19 cellular contexts compared by ENCODE assay signal in genomic region chr16:17414916-17415315, GRCh38. TPM values are rescaled to one million over a fixed set of nuclear protein-coding genes. Genes with fewer than 3 reads are reported as not detected.
A peak's percentile ranks its signal among the peaks of the same experiment; 100 is the strongest.
DNase-seq lines count a peak whose midpoint lies in the region; ATAC-seq, FAIRE-seq and TF ChIP-seq lines count a peak whose summit lies in the region.
"Had no signal": no experiment of that assay in that cellular context is flagged by ENCODE, and none has a peak within 500 bp of the region (broad histone marks: within the 10 kb centered on the region; RNA-seq: fewer than 3 reads in every experiment).

No MANE protein-coding gene starts in this region.

- H3K36me3 ChIP-seq in H1 (ENCODE audit: control insufficient read depth in 2 of 4, insufficient read depth in 4 of 4, low read length in 3 of 4): no peaks in the 10 kb centered on the region
- H3K36me3 ChIP-seq: right atrium auricular region, stomach had no signal

- peak overlapping the region; percentile 17; the same call in 1 of the 2 replicates for H2AK5ac ChIP-seq in H1 (ENCODE audit: low read depth, low read length)

- peak overlapping the region; percentile 91 for H3K27ac Mint-ChIP-seq in activated naive CD4-positive, alpha-beta T cell treated with anti-CD3 and anti-CD28 coated beads, Interleukin-2, amount 50 U/mL, for 72 hours
- no peak overlapping the region for H3K27ac Mint-ChIP-seq in activated naive CD4-positive, alpha-beta T cell treated with anti-CD3 and anti-CD28 coated beads for 36 hours
- peak overlapping the region; percentile 97 for H3K27ac Mint-ChIP-seq in T-helper 17 cell
- H3K27ac Mint-ChIP-seq: mesothelial cell of epicardium, type B pancreatic cell had no signal

- H3K14ac ChIP-seq in H1 (ENCODE audit: insufficient read length): no peak overlapping the region

- H2AFZ ChIP-seq in H1 (ENCODE audit: low read length): no peak overlapping the region

- no peak overlapping the region for H2BK15ac ChIP-seq in H1 (ENCODE audit: low read length)

- H3K27me3 Mint-ChIP-seq in activated naive CD4-positive, alpha-beta T cell treated with anti-CD3 and anti-CD28 coated beads for 36 hours (ENCODE audit: low read depth): no peaks in the 10 kb centered on the region
- no peaks in the 10 kb centered on the region for H3K27me3 Mint-ChIP-seq in T-helper 17 cell
- H3K27me3 Mint-ChIP-seq: type B pancreatic cell had no signal

- TF ChIP-seq RAD21 in H1 (IDR thresholded peaks at IDR 0.05 in 1 of 2, conservative IDR thresholded peaks at IDR 0.05 in 1 of 2; ENCODE audit: low read depth in 2 of 2, low read length in 2 of 2): no peak

- no peak overlapping the region for H2BK120ac ChIP-seq in H1 (replicated peaks; ENCODE audit: low read depth, low read length)

- peaks cover 4 to 20% (median 13%) of the 10 kb centered on the region in 4 experiments for H3K4me1 ChIP-seq in H1 (replicated peaks in 1 of 4; ENCODE audit: control insufficient read depth in 3 of 4, insufficient read depth in 4 of 4, low read length in 3 of 4)

- H2BK12ac ChIP-seq in H1 (ENCODE audit: low read depth, low read length): peak overlapping the region; percentile 35; the same call in 1 of the 2 replicates

- H3K79me2 ChIP-seq in H1 (ENCODE audit: control insufficient read depth in 1 of 2, insufficient read depth in 2 of 2, low read length in 2 of 2): peaks cover 0 to 29% of the 10 kb centered on the region in 2 experiments; a peak in 2 of 4 replicates

- no peaks in the 10 kb centered on the region for H3K23me2 ChIP-seq in H1 (ENCODE audit: low read depth, low read length)

- POLR2A ChIA-PET in H1 (lab: Charles Lee; ENCODE audit: partially characterized antibody): interaction anchor here (1.1 kb wide), 1 partner anchor 23 kb away, joined by 3 read pairs; no protein-coding TSS in a partner anchor

- no peak overlapping the region for H3K4ac ChIP-seq in H1 (replicated peaks; ENCODE audit: insufficient read length, low read depth, low read length)

- no peak for DNase-seq in activated naive CD4-positive, alpha-beta T cell treated with anti-CD3 and anti-CD28 coated beads, Interleukin-2, amount 50 U/mL, for 72 hours (ENCODE audit: low spot score in 2 of 2)
- no peak for DNase-seq in activated naive CD4-positive, alpha-beta T cell treated with anti-CD3 and anti-CD28 coated beads for 36 hours
- no peak for DNase-seq in T-helper 17 cell
- DNase-seq in H1 (ENCODE audit: low read depth in 1 of 2, low spot score in 2 of 2): no peak
- no peak for DNase-seq in RCC 7860 (ENCODE audit: low spot score)
- DNase-seq in NCI-H1092 treated with DMSO at 0.1 percent for 48 hours (lab: John Stamatoyannopoulos, UW): no peak
- DNase-seq in frontal cortex (ENCODE audit: low spot score in 2 of 2): no peak
- DNase-seq in posterior vena cava (ENCODE audit: low spot score): no peak
- DNase-seq: COR-L47, dorsolateral prefrontal cortex, erythroblast, NCI-H187 treated with DMSO at 0.1 percent for 48 hours, NCI-H226, stomach had no signal

- H3K27ac ChIP-seq in H1 (ENCODE audit: low read depth, low read length): no peak overlapping the region
- H3K27ac ChIP-seq: right atrium auricular region had no signal

- H3K4me3 Mint-ChIP-seq in activated naive CD4-positive, alpha-beta T cell treated with anti-CD3 and anti-CD28 coated beads for 36 hours: no peak overlapping the region
- H3K4me3 Mint-ChIP-seq in T-helper 17 cell: peak overlapping the region; percentile 93
- H3K4me3 Mint-ChIP-seq: mesothelial cell of epicardium, type B pancreatic cell had no signal

- H3K9me3 Mint-ChIP-seq in activated naive CD4-positive, alpha-beta T cell treated with anti-CD3 and anti-CD28 coated beads, Interleukin-2, amount 50 U/mL, for 72 hours: peaks cover 5 to 16% of the 10 kb centered on the region in 2 donors
- peaks cover 2% of the 10 kb centered on the region for H3K9me3 Mint-ChIP-seq in activated naive CD4-positive, alpha-beta T cell treated with anti-CD3 and anti-CD28 coated beads for 36 hours

- no peak overlapping the region for H2BK5ac ChIP-seq in H1 (ENCODE audit: low read depth, low read length)

- no peak overlapping the region for H4K91ac ChIP-seq in H1 (replicated peaks; ENCODE audit: insufficient read length, low read length)

- intact Hi-C loops in activated naive CD4-positive, alpha-beta T cell treated with anti-CD3 and anti-CD28 coated beads for 36 hours (cut with micrococcal nuclease): no loop called here
- intact Hi-C loops in posterior vena cava (cut with DNase I): no loop called here

- WGBS in H1 (ENCODE audit: extremely low coverage in 1 of 2, insufficient coverage in 1 of 2, insufficient read length in 1 of 2, insufficient replicate concordance in 2 of 2, low coverage in 1 of 2, low lambda C conversion rate in 2 of 2, missing lambda C conversion rate in 1 of 2), 2 experiments: 89% methylated on average over 8 of the region's 8 CpGs; no CpG with 5 or more reads in 1 of the 2 experiments

- no peak for TF ChIP-seq EP300 in H1 (IDR thresholded peaks at IDR 0.05; ENCODE audit: borderline replicate concordance in 1 of 2, low read depth in 2 of 2, low read length in 2 of 2)

- peaks cover 7 to 33% of the 10 kb centered on the region in 2 donors for H3K36me3 Mint-ChIP-seq in activated naive CD4-positive, alpha-beta T cell treated with anti-CD3 and anti-CD28 coated beads, Interleukin-2, amount 50 U/mL, for 72 hours
- peaks cover 2% of the 10 kb centered on the region for H3K36me3 Mint-ChIP-seq in activated naive CD4-positive, alpha-beta T cell treated with anti-CD3 and anti-CD28 coated beads for 36 hours (ENCODE audit: low read depth)
- peaks cover 4% of the 10 kb centered on the region for H3K36me3 Mint-ChIP-seq in T-helper 17 cell (ENCODE audit: low read depth)
- H3K36me3 Mint-ChIP-seq: mesothelial cell of epicardium had no signal

- no peak overlapping the region for H4K5ac ChIP-seq in H1 (ENCODE audit: insufficient read length, low read depth, low read length)

- no peak overlapping the region for H2BK20ac ChIP-seq in H1 (ENCODE audit: low read length)

- no peak for TF ChIP-seq CTCF in H1 (IDR thresholded peaks at IDR 0.05; ENCODE audit: control extremely low read depth in 1 of 3, insufficient read depth in 1 of 3, low read depth in 1 of 3, low read length in 3 of 3)

- no peak overlapping the region; a peak in 1 of 4 replicates for H3K4me2 ChIP-seq in H1 (ENCODE audit: insufficient read depth in 1 of 2, low read depth in 2 of 2, low read length in 2 of 2)

- H3K23ac ChIP-seq in H1 (ENCODE audit: insufficient read length): no peak overlapping the region

- TF ChIP-seq POLR2A in H1 (IDR thresholded peaks at IDR 0.05; ENCODE audit: control extremely low read depth in 1 of 2, low read depth in 2 of 2, low read length in 2 of 2): no peak

- H4K8ac ChIP-seq in H1 (ENCODE audit: extremely low read depth, insufficient read depth, low read length): no peak overlapping the region

- FAIRE-seq in H1 (lab: Jason Lieb, UNC) (no peak), RCC 7860 (lab: Jason Lieb, UNC) (no peak), frontal cortex (lab: Jason Lieb, UNC) (no peak)
- FAIRE-seq: bronchial epithelial cell had no signal

- no peak overlapping the region for H3K18ac ChIP-seq in H1 (ENCODE audit: extremely low read depth, low read length)

- CTCF ChIA-PET in activated naive CD4-positive, alpha-beta T cell treated with anti-CD3 and anti-CD28 coated beads for 36 hours (lab: Charles Lee): interaction anchor here (3.5 kb wide), 1 partner anchor 53 kb away, joined by 30 read pairs; no protein-coding TSS in a partner anchor
- CTCF ChIA-PET in H1 (lab: Charles Lee; ENCODE audit: partially characterized antibody): interaction anchor here (1.4 to 4.2 kb wide), 3 partner anchors 32 to 52 kb away, joined by 3 to 26 read pairs (median 4); no protein-coding TSS in a partner anchor

- no peak overlapping the region for H3K9ac ChIP-seq in H1 (replicated peaks in 1 of 4; ENCODE audit: extremely low read depth in 1 of 4, low read depth in 3 of 4, low read length in 3 of 4)

- H3K56ac ChIP-seq in H1 (replicated peaks; ENCODE audit: insufficient read length, low read depth, low read length): no peak overlapping the region

- H3K9me3 ChIP-seq in T-helper 17 cell (ENCODE audit: control insufficient read depth, low read length, poor library complexity, severe bottlenecking) (no peaks in the 10 kb centered on the region), H1 (ENCODE audit: insufficient read depth in 2 of 2, low read depth in 1 of 2, low read length in 1 of 2) (no peaks in the 10 kb centered on the region)
- H3K9me3 ChIP-seq: right atrium auricular region, stomach had no signal

- H3K79me1 ChIP-seq in H1 (ENCODE audit: low read depth, low read length): peaks cover 10% of the 10 kb centered on the region

- H3K4me3 ChIP-seq in H1 (ENCODE audit: extremely low read depth in 1 of 4, insufficient read depth in 2 of 4, low read depth in 3 of 4, low read length in 4 of 4): no peak overlapping the region
- H3K4me3 ChIP-seq: dorsolateral prefrontal cortex, right atrium auricular region, stomach had no signal

- peaks cover 0 to 1% of the 10 kb centered on the region in 2 experiments for H4K20me1 ChIP-seq in H1 (replicated peaks in 1 of 2; ENCODE audit: control insufficient read depth in 1 of 2, insufficient read depth in 2 of 2, low read length in 2 of 2)

- no peaks in the 10 kb centered on the region for H3K27me3 ChIP-seq in H1 (replicated peaks in 1 of 4; ENCODE audit: control insufficient read depth in 3 of 4, extremely low read depth in 1 of 4, insufficient read depth in 3 of 4, low read length in 3 of 4)
- H3K27me3 ChIP-seq: dorsolateral prefrontal cortex, right atrium auricular region, stomach had no signal

- no peak for ATAC-seq in activated naive CD4-positive, alpha-beta T cell treated with anti-CD3 and anti-CD28 coated beads, Interleukin-2, amount 50 U/mL, for 72 hours
- no peak for ATAC-seq in T-helper 17 cell
- ATAC-seq: HCT116 had no signal

- peaks cover 39% of the 10 kb centered on the region for H3K4me1 Mint-ChIP-seq in activated naive CD4-positive, alpha-beta T cell treated with anti-CD3 and anti-CD28 coated beads for 36 hours (ENCODE audit: low read depth)
- H3K4me1 Mint-ChIP-seq in T-helper 17 cell: peaks cover 48% of the 10 kb centered on the region

RNA-seq across cellular contexts. Expression of gene XYLT1, which starts 55.8 kb away (rescaled TPM):
- 10 to 100 TPM in 1 of 2 donors, 1 to 10 TPM in 1; 4.6 to 12.9 TPM for total RNA-seq in activated naive CD4-positive, alpha-beta T cell treated with anti-CD3 and anti-CD28 coated beads, Interleukin-2, amount 50 U/mL, for 72 hours
- total RNA-seq in activated naive CD4-positive, alpha-beta T cell treated with anti-CD3 and anti-CD28 coated beads for 36 hours: 1 to 10 TPM; 3.3 to 4.5 TPM
- total RNA-seq in T-helper 17 cell (10 to 100 TPM; 33.8 to 57.3 TPM), frontal cortex (28.9 TPM), posterior vena cava (10 to 100 TPM; 32.4 to 33.1 TPM)
- 22.1 and 25.4 TPM in 2 replicates for total RNA-seq in H1 (2021; fragmentation: NEBNext Ultra II Directional; extraction: Animal tissue kit (Norgen Biotek cat#: 25700))
- polyA plus RNA-seq in H1 (2011; rRNA removed): 6.6 and 8.5 TPM in 2 replicates
- 7.4 TPM for polyA plus RNA-seq in H1 (2011; cell fraction: cytosol; rRNA removed)
- polyA plus RNA-seq in H1 (2011; cell fraction: nucleus; rRNA removed): 22.6 TPM
- 7.1 to 10.2 TPM (median 9.6 TPM) in 4 replicates for polyA plus RNA-seq in H1 (2012, experiment 1 of 2)
- polyA plus RNA-seq in H1 (2012, experiment 2 of 2): 3.5 TPM
- polyA plus RNA-seq in H1 (2013, experiment 1 of 2): 10.9 TPM
- 11.8 TPM for polyA plus RNA-seq in H1 (2013, experiment 2 of 2)
- polyA minus RNA-seq in H1 (2011; rRNA and poly(A)+ RNA removed): 40.6 and 63.3 TPM in 2 replicates
- 26.4 TPM for polyA minus RNA-seq in H1 (2011; cell fraction: cytosol; rRNA and poly(A)+ RNA removed)
- polyA minus RNA-seq in H1 (2011; cell fraction: nucleus; rRNA and poly(A)+ RNA removed): 40.7 TPM
